ENCODE assay signal across 1 cellular context in the genomic region with DNA sequence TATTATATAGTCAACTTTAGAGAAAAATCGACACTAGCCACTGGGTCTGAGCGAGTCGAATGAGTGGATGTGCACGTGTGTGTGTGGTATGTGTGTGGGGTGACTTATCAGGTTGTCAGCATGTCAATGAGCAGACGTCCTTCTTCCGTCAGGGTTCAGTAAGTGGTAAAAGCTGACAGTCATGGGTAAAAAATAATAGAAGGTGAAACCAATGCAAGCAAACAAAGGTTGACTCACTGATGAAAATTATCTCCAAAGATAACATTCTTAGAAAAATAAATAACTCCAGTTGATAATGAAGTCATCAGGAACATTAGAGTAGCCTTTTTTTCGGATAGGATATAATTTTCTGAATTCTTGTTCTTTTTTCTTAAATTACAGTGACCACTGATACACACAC.
TF ChIP-seq lines count a peak whose summit lies in the region.

No MANE protein-coding gene starts in this region.

TF ChIP-seq in HepG2, 621 proteins besides CTCF, POLR2A, EP300 and RAD21 (continued from another document):
- TF ChIP-seq PITX1 (CRISPR knock-in tag; IDR thresholded peaks at IDR 0.05) (no peak), ZNF720 (CRISPR knock-in tag; IDR thresholded peaks at IDR 0.05) (no peak), CEBPG (CRISPR knock-in tag; IDR thresholded peaks at IDR 0.05) (no peak), FOSL1 (CRISPR knock-in tag; IDR thresholded peaks at IDR 0.05; ENCODE audit: borderline replicate concordance) (no peak), ZFYVE20 (CRISPR knock-in tag; IDR thresholded peaks at IDR 0.05; ENCODE audit: borderline replicate concordance, low read depth) (no peak), NR3C1 (CRISPR knock-in tag; IDR thresholded peaks at IDR 0.05) (no peak), DNMT1 (CRISPR knock-in tag; IDR thresholded peaks at IDR 0.05) (no peak), PAXIP1 (CRISPR knock-in tag; conservative IDR thresholded peaks at IDR 0.05) (no peak), ZFX (CRISPR knock-in tag; IDR thresholded peaks at IDR 0.05; ENCODE audit: low read depth) (no peak), ZNF644 (CRISPR knock-in tag; IDR thresholded peaks at IDR 0.05; ENCODE audit: low read depth) (no peak), TEAD2 (CRISPR knock-in tag; IDR thresholded peaks at IDR 0.05) (no peak), ZNF691 (CRISPR knock-in tag; IDR thresholded peaks at IDR 0.05; ENCODE audit: borderline replicate concordance, low read depth) (no peak), AFF4 (CRISPR knock-in tag; IDR thresholded peaks at IDR 0.05) (no peak), ATAD3A (CRISPR knock-in tag; IDR thresholded peaks at IDR 0.05) (no peak), FOXK1 (CRISPR knock-in tag; IDR thresholded peaks at IDR 0.05; ENCODE audit: borderline replicate concordance, low read depth) (no peak)
- TF ChIP-seq, protein P1, sequence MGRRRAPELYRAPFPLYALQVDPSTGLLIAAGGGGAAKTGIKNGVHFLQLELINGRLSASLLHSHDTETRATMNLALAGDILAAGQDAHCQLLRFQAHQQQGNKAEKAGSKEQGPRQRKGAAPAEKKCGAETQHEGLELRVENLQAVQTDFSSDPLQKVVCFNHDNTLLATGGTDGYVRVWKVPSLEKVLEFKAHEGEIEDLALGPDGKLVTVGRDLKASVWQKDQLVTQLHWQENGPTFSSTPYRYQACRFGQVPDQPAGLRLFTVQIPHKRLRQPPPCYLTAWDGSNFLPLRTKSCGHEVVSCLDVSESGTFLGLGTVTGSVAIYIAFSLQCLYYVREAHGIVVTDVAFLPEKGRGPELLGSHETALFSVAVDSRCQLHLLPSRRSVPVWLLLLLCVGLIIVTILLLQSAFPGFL (CRISPR knock-in tag; IDR thresholded peaks at IDR 0.05) = no peak
